Comparison of ENCODE assay signal across 1 cellular context in the genomic region with DNA sequence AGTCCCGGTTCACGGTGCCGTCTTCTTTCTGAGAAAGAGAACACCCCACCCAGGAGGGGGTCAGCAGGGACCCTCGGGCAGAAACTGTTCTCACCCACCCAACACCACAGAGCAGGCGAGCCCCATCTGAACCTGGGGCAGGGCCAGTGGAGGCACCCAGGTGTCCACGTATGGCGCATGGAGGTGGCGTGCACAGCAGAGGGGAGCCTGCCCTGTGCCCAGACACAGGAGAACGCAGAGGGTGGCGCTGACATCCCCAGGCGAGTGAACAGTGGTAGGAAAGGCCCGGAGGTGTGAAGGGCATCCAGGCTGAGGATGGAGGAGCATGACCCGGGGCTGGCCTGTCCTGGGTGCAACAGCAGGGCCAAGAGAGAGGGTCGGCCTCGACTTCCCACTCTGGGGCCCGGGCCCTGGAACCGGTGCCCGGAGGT.
TF ChIP-seq lines count a peak whose summit lies in the region.

No MANE protein-coding gene starts in this region.

TF ChIP-seq in SK-N-SH treated with all-trans-retinoic acid at 6 μM for 48 hours, 23 proteins besides CTCF, POLR2A, EP300 and RAD21 (continued from another document):
- TF ChIP-seq, protein P1, sequence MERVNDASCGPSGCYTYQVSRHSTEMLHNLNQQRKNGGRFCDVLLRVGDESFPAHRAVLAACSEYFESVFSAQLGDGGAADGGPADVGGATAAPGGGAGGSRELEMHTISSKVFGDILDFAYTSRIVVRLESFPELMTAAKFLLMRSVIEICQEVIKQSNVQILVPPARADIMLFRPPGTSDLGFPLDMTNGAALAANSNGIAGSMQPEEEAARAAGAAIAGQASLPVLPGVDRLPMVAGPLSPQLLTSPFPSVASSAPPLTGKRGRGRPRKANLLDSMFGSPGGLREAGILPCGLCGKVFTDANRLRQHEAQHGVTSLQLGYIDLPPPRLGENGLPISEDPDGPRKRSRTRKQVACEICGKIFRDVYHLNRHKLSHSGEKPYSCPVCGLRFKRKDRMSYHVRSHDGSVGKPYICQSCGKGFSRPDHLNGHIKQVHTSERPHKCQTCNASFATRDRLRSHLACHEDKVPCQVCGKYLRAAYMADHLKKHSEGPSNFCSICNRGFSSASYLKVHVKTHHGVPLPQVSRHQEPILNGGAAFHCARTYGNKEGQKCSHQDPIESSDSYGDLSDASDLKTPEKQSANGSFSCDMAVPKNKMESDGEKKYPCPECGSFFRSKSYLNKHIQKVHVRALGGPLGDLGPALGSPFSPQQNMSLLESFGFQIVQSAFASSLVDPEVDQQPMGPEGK (CRISPR knock-in tag; IDR thresholded peaks at IDR 0.05; ENCODE audit: borderline replicate concordance), result no peak
- no peak for TF ChIP-seq ARNTL (CRISPR knock-in tag; IDR thresholded peaks at IDR 0.05; ENCODE audit: borderline replicate concordance, low read depth)
- TF ChIP-seq, protein P2, sequence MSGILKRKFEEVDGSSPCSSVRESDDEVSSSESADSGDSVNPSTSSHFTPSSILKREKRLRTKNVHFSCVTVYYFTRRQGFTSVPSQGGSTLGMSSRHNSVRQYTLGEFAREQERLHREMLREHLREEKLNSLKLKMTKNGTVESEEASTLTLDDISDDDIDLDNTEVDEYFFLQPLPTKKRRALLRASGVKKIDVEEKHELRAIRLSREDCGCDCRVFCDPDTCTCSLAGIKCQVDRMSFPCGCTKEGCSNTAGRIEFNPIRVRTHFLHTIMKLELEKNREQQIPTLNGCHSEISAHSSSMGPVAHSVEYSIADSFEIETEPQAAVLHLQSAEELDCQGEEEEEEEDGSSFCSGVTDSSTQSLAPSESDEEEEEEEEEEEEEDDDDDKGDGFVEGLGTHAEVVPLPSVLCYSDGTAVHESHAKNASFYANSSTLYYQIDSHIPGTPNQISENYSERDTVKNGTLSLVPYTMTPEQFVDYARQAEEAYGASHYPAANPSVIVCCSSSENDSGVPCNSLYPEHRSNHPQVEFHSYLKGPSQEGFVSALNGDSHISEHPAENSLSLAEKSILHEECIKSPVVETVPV (CRISPR knock-in tag; IDR thresholded peaks at IDR 0.05), result no peak
